Comparison of ENCODE assay signal across 1 cellular context in the genomic region with DNA sequence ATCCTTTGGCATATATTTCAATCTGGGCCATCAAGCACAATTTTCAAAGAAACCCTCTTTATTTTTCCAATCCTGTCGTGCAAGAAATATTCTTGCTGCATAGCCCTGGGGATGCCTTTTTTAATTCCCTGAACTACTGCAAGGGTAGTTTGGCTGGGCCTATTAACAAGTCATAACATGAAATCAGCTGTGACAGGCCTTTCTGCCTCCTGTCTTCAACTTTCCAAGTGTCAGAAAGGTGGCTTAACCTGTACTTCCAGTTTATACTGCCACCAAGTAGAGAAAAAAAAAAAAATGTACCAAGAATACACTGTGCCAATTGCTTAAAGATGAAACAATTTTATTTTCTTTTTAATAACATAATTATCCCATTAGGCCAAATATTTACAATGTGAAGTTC.
TF ChIP-seq lines count a peak whose summit lies in the region.

No MANE protein-coding gene starts in this region.

TF ChIP-seq in HepG2, 621 proteins besides CTCF, POLR2A, EP300 and RAD21:
- TF ChIP-seq ARHGAP35 (CRISPR knock-in tag; IDR thresholded peaks at IDR 0.05; ENCODE audit: borderline replicate concordance) (no peak), HNRNPK (IDR thresholded peaks at IDR 0.05; ENCODE audit: low read depth, low read length, poor library complexity, severe bottlenecking) (no peak), ELF4 (CRISPR knock-in tag; IDR thresholded peaks at IDR 0.05; ENCODE audit: borderline replicate concordance) (no peak), CHD2 (IDR thresholded peaks at IDR 0.05; ENCODE audit: low read depth, low read length) (no peak), RARG (CRISPR knock-in tag; IDR thresholded peaks at IDR 0.05; ENCODE audit: low read depth) (no peak), GATAD2A (CRISPR knock-in tag; IDR thresholded peaks at IDR 0.05) (no peak), ZNF780A (CRISPR knock-in tag; IDR thresholded peaks at IDR 0.05) (no peak), ZKSCAN5 (CRISPR knock-in tag; IDR thresholded peaks at IDR 0.05) (no peak), ZNF335 (CRISPR knock-in tag; IDR thresholded peaks at IDR 0.05) (no peak), ZNF598 (CRISPR knock-in tag; IDR thresholded peaks at IDR 0.05; ENCODE audit: borderline replicate concordance) (no peak)
- TF ChIP-seq, protein P1, sequence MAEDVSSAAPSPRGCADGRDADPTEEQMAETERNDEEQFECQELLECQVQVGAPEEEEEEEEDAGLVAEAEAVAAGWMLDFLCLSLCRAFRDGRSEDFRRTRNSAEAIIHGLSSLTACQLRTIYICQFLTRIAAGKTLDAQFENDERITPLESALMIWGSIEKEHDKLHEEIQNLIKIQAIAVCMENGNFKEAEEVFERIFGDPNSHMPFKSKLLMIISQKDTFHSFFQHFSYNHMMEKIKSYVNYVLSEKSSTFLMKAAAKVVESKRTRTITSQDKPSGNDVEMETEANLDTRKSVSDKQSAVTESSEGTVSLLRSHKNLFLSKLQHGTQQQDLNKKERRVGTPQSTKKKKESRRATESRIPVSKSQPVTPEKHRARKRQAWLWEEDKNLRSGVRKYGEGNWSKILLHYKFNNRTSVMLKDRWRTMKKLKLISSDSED (CRISPR knock-in tag; IDR thresholded peaks at IDR 0.05), result no peak
- TF ChIP-seq, protein P2, sequence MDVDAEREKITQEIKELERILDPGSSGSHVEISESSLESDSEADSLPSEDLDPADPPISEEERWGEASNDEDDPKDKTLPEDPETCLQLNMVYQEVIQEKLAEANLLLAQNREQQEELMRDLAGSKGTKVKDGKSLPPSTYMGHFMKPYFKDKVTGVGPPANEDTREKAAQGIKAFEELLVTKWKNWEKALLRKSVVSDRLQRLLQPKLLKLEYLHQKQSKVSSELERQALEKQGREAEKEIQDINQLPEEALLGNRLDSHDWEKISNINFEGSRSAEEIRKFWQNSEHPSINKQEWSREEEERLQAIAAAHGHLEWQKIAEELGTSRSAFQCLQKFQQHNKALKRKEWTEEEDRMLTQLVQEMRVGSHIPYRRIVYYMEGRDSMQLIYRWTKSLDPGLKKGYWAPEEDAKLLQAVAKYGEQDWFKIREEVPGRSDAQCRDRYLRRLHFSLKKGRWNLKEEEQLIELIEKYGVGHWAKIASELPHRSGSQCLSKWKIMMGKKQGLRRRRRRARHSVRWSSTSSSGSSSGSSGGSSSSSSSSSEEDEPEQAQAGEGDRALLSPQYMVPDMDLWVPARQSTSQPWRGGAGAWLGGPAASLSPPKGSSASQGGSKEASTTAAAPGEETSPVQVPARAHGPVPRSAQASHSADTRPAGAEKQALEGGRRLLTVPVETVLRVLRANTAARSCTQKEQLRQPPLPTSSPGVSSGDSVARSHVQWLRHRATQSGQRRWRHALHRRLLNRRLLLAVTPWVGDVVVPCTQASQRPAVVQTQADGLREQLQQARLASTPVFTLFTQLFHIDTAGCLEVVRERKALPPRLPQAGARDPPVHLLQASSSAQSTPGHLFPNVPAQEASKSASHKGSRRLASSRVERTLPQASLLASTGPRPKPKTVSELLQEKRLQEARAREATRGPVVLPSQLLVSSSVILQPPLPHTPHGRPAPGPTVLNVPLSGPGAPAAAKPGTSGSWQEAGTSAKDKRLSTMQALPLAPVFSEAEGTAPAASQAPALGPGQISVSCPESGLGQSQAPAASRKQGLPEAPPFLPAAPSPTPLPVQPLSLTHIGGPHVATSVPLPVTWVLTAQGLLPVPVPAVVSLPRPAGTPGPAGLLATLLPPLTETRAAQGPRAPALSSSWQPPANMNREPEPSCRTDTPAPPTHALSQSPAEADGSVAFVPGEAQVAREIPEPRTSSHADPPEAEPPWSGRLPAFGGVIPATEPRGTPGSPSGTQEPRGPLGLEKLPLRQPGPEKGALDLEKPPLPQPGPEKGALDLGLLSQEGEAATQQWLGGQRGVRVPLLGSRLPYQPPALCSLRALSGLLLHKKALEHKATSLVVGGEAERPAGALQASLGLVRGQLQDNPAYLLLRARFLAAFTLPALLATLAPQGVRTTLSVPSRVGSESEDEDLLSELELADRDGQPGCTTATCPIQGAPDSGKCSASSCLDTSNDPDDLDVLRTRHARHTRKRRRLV (CRISPR knock-in tag; IDR thresholded peaks at IDR 0.05), result no peak
- TF ChIP-seq, protein P3, sequence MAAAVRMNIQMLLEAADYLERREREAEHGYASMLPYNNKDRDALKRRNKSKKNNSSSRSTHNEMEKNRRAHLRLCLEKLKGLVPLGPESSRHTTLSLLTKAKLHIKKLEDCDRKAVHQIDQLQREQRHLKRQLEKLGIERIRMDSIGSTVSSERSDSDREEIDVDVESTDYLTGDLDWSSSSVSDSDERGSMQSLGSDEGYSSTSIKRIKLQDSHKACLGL (CRISPR knock-in tag; IDR thresholded peaks at IDR 0.05), result no peak
- TF ChIP-seq, protein P4, sequence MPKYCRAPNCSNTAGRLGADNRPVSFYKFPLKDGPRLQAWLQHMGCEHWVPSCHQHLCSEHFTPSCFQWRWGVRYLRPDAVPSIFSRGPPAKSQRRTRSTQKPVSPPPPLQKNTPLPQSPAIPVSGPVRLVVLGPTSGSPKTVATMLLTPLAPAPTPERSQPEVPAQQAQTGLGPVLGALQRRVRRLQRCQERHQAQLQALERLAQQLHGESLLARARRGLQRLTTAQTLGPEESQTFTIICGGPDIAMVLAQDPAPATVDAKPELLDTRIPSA (CRISPR knock-in tag; IDR thresholded peaks at IDR 0.05; ENCODE audit: borderline replicate concordance), result no peak
